ENCODE assay signal across 3 cellular contexts in the genomic region with DNA sequence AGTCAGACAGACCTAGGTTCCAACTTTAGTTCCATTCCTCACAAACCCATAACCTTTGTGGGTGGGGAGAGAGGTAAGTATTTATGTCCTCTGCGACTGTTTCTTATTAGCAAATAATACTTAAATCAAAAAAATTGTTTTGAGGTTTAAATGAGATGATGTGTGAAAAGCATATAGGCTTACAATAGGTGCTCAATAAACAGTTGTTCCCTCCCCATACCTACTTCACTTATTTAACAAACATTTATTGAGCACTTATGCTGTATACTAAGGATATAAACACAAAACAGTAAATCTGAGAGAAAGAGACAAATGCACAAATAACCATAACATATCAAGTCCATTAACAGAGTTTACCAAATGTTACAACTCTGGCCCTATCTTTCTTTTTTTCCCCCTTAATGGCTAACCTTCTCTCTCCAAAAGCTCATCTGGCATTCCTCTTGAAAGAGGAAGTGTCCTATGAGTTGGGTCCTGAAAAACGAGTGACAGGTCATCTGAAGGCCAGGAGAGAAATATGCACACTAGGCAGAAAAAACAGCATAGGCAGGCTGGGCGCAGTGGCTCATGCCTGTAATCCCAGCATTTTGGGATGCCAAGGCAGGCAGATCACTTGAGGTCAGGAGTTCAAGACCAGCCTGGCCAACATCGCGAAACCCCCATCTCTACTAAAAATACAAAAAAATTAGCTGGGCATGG.
A peak's percentile ranks its signal among the peaks of the same experiment; 100 is the strongest.
TF ChIP-seq lines count a peak whose summit lies in the region.

No MANE protein-coding gene starts in this region.

TF ChIP-seq in A549, 52 proteins besides CTCF, POLR2A, EP300 and RAD21:
- TF ChIP-seq MAFK (IDR thresholded peaks at IDR 0.05; ENCODE audit: partially characterized antibody) = peak; percentile 84
- no peak for TF ChIP-seq JUNB (IDR thresholded peaks at IDR 0.05)

TF ChIP-seq in GM12891, 5 proteins besides CTCF, POLR2A, EP300 and RAD21:
- TF ChIP-seq PAX5 (IDR thresholded peaks at IDR 0.05; ENCODE audit: insufficient read depth, low read length, severe bottlenecking) (no peak), POLR2AphosphoS5 (IDR thresholded peaks at IDR 0.05; ENCODE audit: low read depth, low read length) (no peak), POU2F2 (IDR thresholded peaks at IDR 0.05; ENCODE audit: low read depth, low read length) (no peak), TAF1 (IDR thresholded peaks at IDR 0.05; ENCODE audit: low read depth, low read length) (no peak), SPI1 (IDR thresholded peaks at IDR 0.05; ENCODE audit: low read depth, low read length) (peak; percentile 48)

TF ChIP-seq in HepG2, 621 proteins besides CTCF, POLR2A, EP300 and RAD21:
- no peak for TF ChIP-seq ASH2L (IDR thresholded peaks at IDR 0.05; ENCODE audit: insufficient read length, low read depth, low read length)
- TF ChIP-seq MAFK (conservative IDR thresholded peaks at IDR 0.05 in 1 of 2, IDR thresholded peaks at IDR 0.05 in 1 of 2; ENCODE audit: low read length in 2 of 2) = peak; percentile 57 to 76
- TF ChIP-seq MAFF (IDR thresholded peaks at IDR 0.05; ENCODE audit: low read depth, low read length) = peak; percentile 60; the same call in 1 of the 2 replicates
